In genomic region chr4:185212566-185212965, GRCh38 we compare ENCODE assay signal across 24 cellular contexts. TPM values are rescaled to one million over a fixed set of nuclear protein-coding genes. Genes with fewer than 3 reads are reported as not detected.
DNase-seq lines count a peak whose midpoint lies in the region; ATAC-seq and TF ChIP-seq lines count a peak whose summit lies in the region.
"Had no signal": no experiment of that assay in that cellular context is flagged by ENCODE, and none has a peak within 500 bp of the region (broad histone marks: within the 10 kb centered on the region; RNA-seq: fewer than 3 reads in every experiment).

No MANE protein-coding gene starts in this region.

- H3K9ac ChIP-seq in OCI-LY3 (ENCODE audit: low read length): peak overlapping the region; percentile 52; the same call in 1 of the 2 replicates

- H3K27ac ChIP-seq in right atrium auricular region: peak overlapping the region in 1 of 2 donors; percentile 32
- H3K27ac ChIP-seq in OCI-LY3 (ENCODE audit: low read length): peak overlapping the region; percentile 86
- no peak overlapping the region for H3K27ac ChIP-seq in upper lobe of right lung
- H3K27ac ChIP-seq: hepatocyte, left ventricle myocardium inferior, tibial artery had no signal

- no peaks in the 10 kb centered on the region for H3K36me3 ChIP-seq in right atrium auricular region
- no peaks in the 10 kb centered on the region for H3K36me3 ChIP-seq in OCI-LY3 (replicated peaks; ENCODE audit: low read depth, low read length)
- H3K36me3 ChIP-seq in upper lobe of right lung: no peaks in the 10 kb centered on the region
- H3K36me3 ChIP-seq: BE2C, left ventricle myocardium inferior, tibial artery had no signal

- H3K79me2 ChIP-seq in OCI-LY3 (ENCODE audit: low read length): peaks cover 74% of the 10 kb centered on the region

- DNase-seq in cardiac septum (ENCODE audit: low spot score): peak; percentile 36
- no peak for DNase-seq in right atrium auricular region (ENCODE audit: low spot score)
- peak; percentile 52 for DNase-seq in left kidney (ENCODE audit: low read depth, low spot score)
- DNase-seq in upper lobe of right lung: no peak
- DNase-seq in COLO668 (lab: John Stamatoyannopoulos, UW; ENCODE audit: unreplicated experiment): no peak
- DNase-seq in HuH-7.5 (ENCODE audit: low spot score): no peak
- DNase-seq: activated naive CD4-positive, alpha-beta T cell treated with anti-CD3 and anti-CD28 coated beads for 36 hours; activated T-cell treated with anti-CD3 and anti-CD28 coated beads, Interleukin-2, amount 50 U/mL, for 72 hours; BE2C; erythroblast; foreskin melanocyte; left ventricle myocardium inferior; NCI-H1048; NCI-H1930; NCI-H345; NCI-H774; nucleus accumbens; OCI-M1; stimulated activated CD4-positive, alpha-beta T cell treated with anti-CD3 and anti-CD28 coated beads, Interleukin-4, amount 100 ng/mL, for 24 hours; tibial artery had no signal

- no peak overlapping the region for H3K4me3 ChIP-seq in right atrium auricular region
- H3K4me3 ChIP-seq in OCI-LY3 (ENCODE audit: low read length): peak overlapping the region; percentile 68
- peak overlapping the region; percentile 67 for H3K4me3 ChIP-seq in upper lobe of right lung
- H3K4me3 ChIP-seq: hepatocyte, left ventricle myocardium inferior, tibial artery had no signal

- H3K9me3 ChIP-seq in right atrium auricular region: no peaks in the 10 kb centered on the region
- H3K9me3 ChIP-seq in OCI-LY3 (ENCODE audit: insufficient read depth, low read length): no peaks in the 10 kb centered on the region
- no peaks in the 10 kb centered on the region for H3K9me3 ChIP-seq in upper lobe of right lung
- H3K9me3 ChIP-seq: BE2C, left ventricle myocardium inferior, tibial artery had no signal

- H2AFZ ChIP-seq in OCI-LY3 (ENCODE audit: low read depth, low read length): no peak overlapping the region
- H2AFZ ChIP-seq: GM23338, hepatocyte had no signal

- H3K4me1 ChIP-seq in right atrium auricular region (peaks cover 0 to 41% of the 10 kb centered on the region in 2 donors), OCI-LY3 (ENCODE audit: low read length) (peaks cover 25% of the 10 kb centered on the region), upper lobe of right lung (peaks cover 18% of the 10 kb centered on the region)
- H3K4me1 ChIP-seq: BE2C had no signal

- H3K27me3 ChIP-seq in right atrium auricular region (no peaks in the 10 kb centered on the region), OCI-LY3 (ENCODE audit: low read depth, low read length) (no peaks in the 10 kb centered on the region), upper lobe of right lung (no peaks in the 10 kb centered on the region)
- H3K27me3 ChIP-seq: BE2C, hepatocyte, tibial artery had no signal

- H3K4me2 ChIP-seq in OCI-LY3 (ENCODE audit: low read length): peak overlapping the region; percentile 84

- H4K20me1 ChIP-seq in OCI-LY3 (ENCODE audit: insufficient read depth, low read length): peaks cover 8% of the 10 kb centered on the region; the same call in 1 of the 2 replicates

- intact Hi-C loops in cardiac septum (cut with DNase I) (no loop called here), upper lobe of right lung (cut with DNase I) (no loop called here)

- TF ChIP-seq CTCF in right atrium auricular region (IDR thresholded peaks at IDR 0.05) (no peak), OCI-LY3 (IDR thresholded peaks at IDR 0.05; ENCODE audit: low read depth, low read length) (no peak), upper lobe of right lung (IDR thresholded peaks at IDR 0.05) (no peak)

- ATAC-seq in upper lobe of right lung: no peak
- ATAC-seq in GM19395 (IDR thresholded peaks at IDR 0.05; ENCODE audit: unreplicated experiment): no peak
- ATAC-seq: activated T-cell treated with anti-CD3 and anti-CD28 coated beads, Interleukin-2, amount 50 U/mL, for 72 hours; GM23338 had no signal

RNA-seq across cellular contexts. Expression of gene SNX25, which starts 3.2 kb away (rescaled TPM):
- total RNA-seq in cardiac septum: 10.5 TPM
- 10 to 100 TPM; 13.2 to 16.8 TPM for total RNA-seq in right atrium auricular region
- total RNA-seq in upper lobe of right lung: 98.5 TPM

RNA-seq across cellular contexts. Expression of gene CFAP97, which starts 8.8 kb away (rescaled TPM):
- total RNA-seq in cardiac septum (14.9 TPM), right atrium auricular region (10 to 100 TPM; 14.1 to 15.1 TPM), upper lobe of right lung (38.2 TPM)

Comparison
In these comparisons a context has a peak if more than half of its experiments do, and no peak if none do; other contexts are left out.
1. DNase-seq: peak in cardiac septum (single experiment) and left kidney (single experiment); none in right atrium auricular region (single experiment), upper lobe of right lung (single experiment), COLO668 (single experiment) and HuH-7.5 (single experiment).
2. H3K4me3 ChIP-seq: peak in OCI-LY3 (single experiment) and upper lobe of right lung (single experiment); none in right atrium auricular region (0 of 2).